In the genomic region with DNA sequence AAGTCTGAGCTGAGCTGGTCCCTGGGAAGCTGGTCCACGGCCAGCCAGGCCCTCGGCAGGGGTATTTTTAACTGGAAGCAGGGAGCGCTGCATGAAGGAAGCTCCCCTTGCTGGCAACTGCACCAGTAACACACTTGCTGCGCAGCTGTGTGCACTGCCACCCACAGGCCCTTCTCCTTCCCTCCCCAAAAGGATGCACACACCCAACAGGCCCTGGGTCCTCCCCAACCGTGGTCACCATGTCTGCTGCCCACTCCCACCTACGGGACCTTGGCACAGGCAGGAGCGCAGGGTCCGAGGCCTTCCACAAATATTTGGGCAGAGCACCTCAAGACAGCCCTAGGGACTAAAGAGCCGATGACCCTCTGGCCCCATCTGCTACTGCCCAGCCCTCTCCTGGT, we compare ENCODE assay signal across 27 cellular contexts.
"Had no signal": no experiment of that assay in that cellular context is flagged by ENCODE, and none has a peak within 500 bp of the region (broad histone marks: within the 10 kb centered on the region; RNA-seq: fewer than 3 reads in every experiment).

No MANE protein-coding gene starts in this region.

- H3K27ac ChIP-seq: body of pancreas, colonic mucosa, gastrocnemius medialis, lower lobe of right lung, neutrophil, psoas muscle, spleen, testis, transverse colon, uterus had no signal

- FAIRE-seq: keratinocyte had no signal

- H3K36me3 Mint-ChIP-seq: activated naive CD8-positive, alpha-beta T cell; natural killer cell had no signal

- H3K36me3 ChIP-seq: colonic mucosa, gastrocnemius medialis, lower lobe of right lung, neutrophil, spleen, transverse colon, uterus had no signal

- H3K4me1 Mint-ChIP-seq: natural killer cell had no signal

- H3K4me3 Mint-ChIP-seq: activated naive CD8-positive, alpha-beta T cell; effector memory CD8-positive, alpha-beta T cell; natural killer cell had no signal

- H3K4me3 ChIP-seq: body of pancreas, colonic mucosa, dorsolateral prefrontal cortex, gastrocnemius medialis, lower lobe of right lung, psoas muscle, spleen, testis, transverse colon, uterus had no signal

- DNase-seq: activated CD4-positive, alpha-beta T cell treated with anti-CD3 and anti-CD28 coated beads for 4 hours; activated CD4-positive, alpha-beta T cell treated with anti-CD3 and anti-CD28 coated beads, Interleukin-2, amount 50 U/mL, for 4 hours; activated CD8-positive, alpha-beta memory T cell treated with anti-CD3 and anti-CD28 coated beads for 24 hours; activated effector memory CD4-positive, alpha-beta T cell treated with Interleukin-2 at 50 U/mL for 16 hours; activated naive CD4-positive, alpha-beta T cell treated with Interleukin-2 at 50 U/mL for 16 hours; cerebellar nuclear complex; colonic mucosa; effector memory CD8-positive, alpha-beta T cell; erythroblast; gastrocnemius medialis; glutamatergic neuron; hippocampal formation; left colon; lower lobe of right lung; mesenchymal stem cell; natural killer cell; psoas muscle; stimulated activated naive CD4-positive, alpha-beta T cell treated with Interleukin-2 at 50 U/mL for 16 hours; testis; transverse colon; uterus had no signal

- H3K4me1 ChIP-seq: colonic mucosa, gastrocnemius medialis, lower lobe of right lung, psoas muscle, spleen, testis, transverse colon, uterus had no signal

- H3K9me3 Mint-ChIP-seq: effector memory CD8-positive, alpha-beta T cell; natural killer cell had no signal

- H3K9me3 ChIP-seq: body of pancreas, colonic mucosa, gastrocnemius medialis, lower lobe of right lung, neutrophil, psoas muscle, spleen, testis, transverse colon, uterus had no signal

- H3K27me3 ChIP-seq: body of pancreas, colonic mucosa, dorsolateral prefrontal cortex, gastrocnemius medialis, testis, transverse colon, uterus had no signal

- ATAC-seq: body of pancreas; effector memory CD8-positive, alpha-beta T cell; gastrocnemius medialis; left colon; natural killer cell; psoas muscle had no signal

- H3K27ac Mint-ChIP-seq: activated naive CD8-positive, alpha-beta T cell; effector memory CD8-positive, alpha-beta T cell; natural killer cell had no signal
